In the genomic region with DNA sequence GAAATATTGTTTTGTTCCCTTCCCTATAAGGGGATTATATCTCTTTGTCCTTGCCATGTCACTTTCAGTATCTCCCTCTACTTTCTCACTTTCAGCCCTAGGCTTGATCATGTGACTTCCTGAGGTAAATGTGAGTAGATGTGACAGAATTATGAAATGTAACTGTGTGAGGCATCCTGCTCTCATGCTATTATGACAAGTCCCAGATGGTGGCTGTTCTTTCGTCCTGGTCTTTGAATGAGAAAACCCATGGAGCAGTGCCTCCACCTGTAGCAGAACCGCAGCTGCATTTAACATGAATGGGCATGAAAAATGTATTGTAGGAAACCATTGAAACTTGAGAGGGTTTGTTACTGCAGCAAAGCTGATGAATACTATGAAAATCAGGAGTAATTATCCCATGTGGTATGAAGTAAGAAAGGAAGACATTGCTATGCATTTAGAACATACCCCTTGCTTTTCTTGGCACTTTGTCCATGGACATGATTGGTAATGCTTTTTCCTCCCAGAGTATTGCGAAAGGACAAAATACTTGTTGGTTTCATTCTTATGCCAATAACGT, we compare ENCODE assay signal across 9 cellular contexts.
A peak's percentile ranks its signal among the peaks of the same experiment; 100 is the strongest.
DNase-seq lines count a peak whose midpoint lies in the region; ATAC-seq and TF ChIP-seq lines count a peak whose summit lies in the region.
"Had no signal": no experiment of that assay in that cellular context is flagged by ENCODE, and none has a peak within 500 bp of the region (broad histone marks: within the 10 kb centered on the region; RNA-seq: fewer than 3 reads in every experiment).

No MANE protein-coding gene starts in this region.

- no peaks in the 10 kb centered on the region for H3K27me3 ChIP-seq in brain microvascular endothelial cell (replicated peaks)

- H3K4me3 ChIP-seq in brain microvascular endothelial cell (ENCODE audit: low read depth, low read length) = no peak overlapping the region

- DNase-seq in GM03348 (ENCODE audit: low spot score) = peak; percentile 70
- DNase-seq in brain microvascular endothelial cell = peak; percentile 16
- DNase-seq in NCI-H2107 treated with DMSO at 0.1 percent for 48 hours (lab: John Stamatoyannopoulos, UW; ENCODE audit: unreplicated experiment) = no peak
- DNase-seq in hippocampal formation (lab: John Stamatoyannopoulos, UW) = no peak
- no peak for DNase-seq in SK-N-DZ (ENCODE audit: low spot score)
- no peak for DNase-seq in NCI-H1930 (lab: John Stamatoyannopoulos, UW)
- DNase-seq: nucleus accumbens had no signal

- no peak for TF ChIP-seq CTCF in brain microvascular endothelial cell (IDR thresholded peaks at IDR 0.05; ENCODE audit: low read depth, low read length, missing control alignments)

- H3K27ac ChIP-seq in brain microvascular endothelial cell = no peak overlapping the region

- no peaks in the 10 kb centered on the region for H3K36me3 ChIP-seq in brain microvascular endothelial cell (replicated peaks)

- in situ Hi-C loops in brain microvascular endothelial cell (cut with HindIII; ENCODE audit: low pct_ligation_motif_present, low sequenced_read_pairs) = no loop called here

- ATAC-seq in GM19395 (IDR thresholded peaks at IDR 0.05; ENCODE audit: unreplicated experiment) (peak; percentile 100), HG03175 (IDR thresholded peaks at IDR 0.05; ENCODE audit: unreplicated experiment) (peak; percentile 99)

Comparison
In these comparisons a context has a peak if more than half of its experiments do, and no peak if none do; other contexts are left out.
1. DNase-seq: peak in GM03348 (single experiment) and brain microvascular endothelial cell (single experiment); none in NCI-H2107 treated with DMSO at 0.1 percent for 48 hours (single experiment), hippocampal formation (0 of 2), SK-N-DZ (single experiment) and NCI-H1930 (0 of 2).